In the genomic region with DNA sequence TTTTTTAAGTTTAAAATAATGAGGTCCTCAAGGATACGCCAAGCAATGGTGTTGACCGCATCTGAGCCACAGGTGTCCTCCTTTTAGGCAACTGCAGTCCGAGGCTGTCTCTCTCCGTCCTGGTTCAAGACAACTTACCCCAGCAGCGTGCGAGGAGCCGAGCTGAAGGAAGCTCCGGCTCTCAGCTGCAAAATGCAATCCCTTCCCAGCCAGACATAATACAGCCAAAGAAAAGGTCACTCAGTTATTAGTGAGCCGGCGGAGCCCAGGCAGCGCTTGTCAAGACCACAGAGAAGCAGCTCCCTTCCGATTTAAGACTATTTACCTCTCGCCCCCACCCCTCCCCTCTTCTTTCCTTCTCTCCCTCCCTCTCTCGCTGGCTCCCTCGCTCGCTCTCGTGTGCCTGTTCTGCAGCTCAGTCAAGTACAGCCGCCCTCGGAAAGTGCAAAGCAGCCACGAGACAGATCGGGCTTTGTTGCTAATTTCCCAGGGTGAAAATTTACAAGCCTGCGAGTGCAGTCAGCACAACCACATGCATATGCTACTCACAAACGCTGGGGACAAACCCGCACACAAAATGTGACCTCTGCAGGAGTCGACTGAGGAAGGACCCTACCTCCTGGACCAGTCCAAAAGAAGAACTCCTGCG, we compare ENCODE assay signal across 8 cellular contexts. TPM values are rescaled to one million over a fixed set of nuclear protein-coding genes. Genes with fewer than 3 reads are reported as not detected.
DNase-seq lines count a peak whose midpoint lies in the region; ATAC-seq and TF ChIP-seq lines count a peak whose summit lies in the region.

No MANE protein-coding gene starts in this region.

- H3K4me3 Mint-ChIP-seq in mesothelial cell of epicardium = peak overlapping the region; percentile 72
- H3K4me3 Mint-ChIP-seq in activated naive CD8-positive, alpha-beta T cell treated with anti-CD3 and anti-CD28 coated beads, Interleukin-2, amount 50 U/mL, for 24 hours = no peak overlapping the region
- no peak overlapping the region for H3K4me3 Mint-ChIP-seq in effector memory CD8-positive, alpha-beta T cell

- ATAC-seq in aorta (ENCODE audit: low FRiP score) = peak; percentile 69
- no peak for ATAC-seq in activated naive CD8-positive, alpha-beta T cell treated with anti-CD3 and anti-CD28 coated beads, Interleukin-2, amount 50 U/mL, for 24 hours
- ATAC-seq in effector memory CD8-positive, alpha-beta T cell (replicated peaks) = no peak

- WGBS in ectodermal cell, 2 experiments = 0% methylated on average over 26 of the region's 26 CpGs
- WGBS in aorta, 2 donors = 0 to 1% methylated on average over 26 of the region's 26 CpGs

- no peaks in the 10 kb centered on the region for H3K36me3 Mint-ChIP-seq in mesothelial cell of epicardium
- no peaks in the 10 kb centered on the region for H3K36me3 Mint-ChIP-seq in activated naive CD8-positive, alpha-beta T cell treated with anti-CD3 and anti-CD28 coated beads, Interleukin-2, amount 50 U/mL, for 24 hours (ENCODE audit: low read depth)
- no peaks in the 10 kb centered on the region for H3K36me3 Mint-ChIP-seq in effector memory CD8-positive, alpha-beta T cell (ENCODE audit: insufficient read depth)

- H3K27ac ChIP-seq in ectodermal cell (ENCODE audit: insufficient read depth, low read depth, low read length, poor library complexity, severe bottlenecking) = no peak overlapping the region
- H3K27ac ChIP-seq in aorta (ENCODE audit: low read depth in 1 of 2, low read length in 2 of 2) = peak overlapping the region in 1 of 2 donors; percentile 67

- peaks cover 46% of the 10 kb centered on the region for H3K4me1 Mint-ChIP-seq in mesothelial cell of epicardium
- no peaks in the 10 kb centered on the region for H3K4me1 Mint-ChIP-seq in activated naive CD8-positive, alpha-beta T cell treated with anti-CD3 and anti-CD28 coated beads, Interleukin-2, amount 50 U/mL, for 24 hours
- H3K4me1 Mint-ChIP-seq in effector memory CD8-positive, alpha-beta T cell (ENCODE audit: low read depth in 2 of 2) = no peaks in the 10 kb centered on the region

- H3K4me1 ChIP-seq in ectodermal cell (ENCODE audit: control insufficient read depth, insufficient read depth, low read length) = peaks cover 23% of the 10 kb centered on the region
- H3K4me1 ChIP-seq in aorta (ENCODE audit: control insufficient read depth in 1 of 2, insufficient read depth in 2 of 2, low read length in 2 of 2) = peaks cover 0 to 2% of the 10 kb centered on the region in 2 donors

- H3K27me3 Mint-ChIP-seq in mesothelial cell of epicardium (ENCODE audit: low read depth) = peaks cover 97% of the 10 kb centered on the region
- H3K27me3 Mint-ChIP-seq in activated naive CD8-positive, alpha-beta T cell treated with anti-CD3 and anti-CD28 coated beads, Interleukin-2, amount 50 U/mL, for 24 hours = peaks cover 55% of the 10 kb centered on the region
- H3K27me3 Mint-ChIP-seq in effector memory CD8-positive, alpha-beta T cell = peaks cover 12 to 23% of the 10 kb centered on the region in 2 donors

- TF ChIP-seq CTCF in HFF-Myc (IDR thresholded peaks at IDR 0.05; ENCODE audit: low read depth, low read length, missing control alignments) (no peak), mesothelial cell of epicardium (IDR thresholded peaks at IDR 0.05; ENCODE audit: unreplicated experiment) (no peak)

- no peak overlapping the region for H3K27ac Mint-ChIP-seq in mesothelial cell of epicardium
- H3K27ac Mint-ChIP-seq in activated naive CD8-positive, alpha-beta T cell treated with anti-CD3 and anti-CD28 coated beads, Interleukin-2, amount 50 U/mL, for 24 hours = no peak overlapping the region
- no peak overlapping the region for H3K27ac Mint-ChIP-seq in effector memory CD8-positive, alpha-beta T cell

- peaks cover 53% of the 10 kb centered on the region for H3K27me3 ChIP-seq in ectodermal cell (ENCODE audit: control insufficient read depth, insufficient read depth, low read length, poor library complexity, severe bottlenecking)
- H3K27me3 ChIP-seq in aorta (ENCODE audit: control insufficient read depth in 1 of 2, insufficient read depth in 2 of 2, low read length in 1 of 2) = no peaks in the 10 kb centered on the region

- DNase-seq in Daoy (ENCODE audit: low read depth) (peak; percentile 45), HFF-Myc (ENCODE audit: extremely low read depth, low read depth) (no peak), NCI-H510A treated with DMSO at 0.1 percent for 48 hours (lab: John Stamatoyannopoulos, UW) (peak; percentile 88), mesothelial cell of epicardium (ENCODE audit: low spot score in 2 of 2, unreplicated experiment in 2 of 2) (peak in 1 of 2 experiments; percentile 42), aorta (peak; percentile 57 to 77)
- no peak for DNase-seq in activated naive CD8-positive, alpha-beta T cell treated with anti-CD3 and anti-CD28 coated beads, Interleukin-2, amount 50 U/mL, for 24 hours
- DNase-seq in effector memory CD8-positive, alpha-beta T cell = no peak

- H3K4me3 ChIP-seq in HFF-Myc (replicated peaks; ENCODE audit: low read depth, low read length) (peak overlapping the region; percentile 16; the same call in 1 of the 2 replicates), ectodermal cell (ENCODE audit: insufficient read depth, low read depth, low read length) (peak overlapping the region; percentile 29), aorta (ENCODE audit: low read length in 2 of 2) (peak overlapping the region; percentile 80 to 90)

- no peaks in the 10 kb centered on the region for H3K9me3 ChIP-seq in ectodermal cell (ENCODE audit: control insufficient read depth, low read length)
- no peaks in the 10 kb centered on the region for H3K9me3 ChIP-seq in aorta (ENCODE audit: control insufficient read depth, low read length)

- intact Hi-C loops in aorta (cut with DNase I) = no loop called here

- no peaks in the 10 kb centered on the region for H3K36me3 ChIP-seq in ectodermal cell (ENCODE audit: control insufficient read depth, insufficient read depth, low read length)
- H3K36me3 ChIP-seq in aorta (ENCODE audit: control insufficient read depth in 1 of 2, insufficient read depth in 2 of 2, low read length in 1 of 2) = no peaks in the 10 kb centered on the region

- no peaks in the 10 kb centered on the region for H3K9me3 Mint-ChIP-seq in mesothelial cell of epicardium
- H3K9me3 Mint-ChIP-seq in activated naive CD8-positive, alpha-beta T cell treated with anti-CD3 and anti-CD28 coated beads, Interleukin-2, amount 50 U/mL, for 24 hours = peaks cover 8% of the 10 kb centered on the region
- H3K9me3 Mint-ChIP-seq in effector memory CD8-positive, alpha-beta T cell = peaks cover 8 to 10% of the 10 kb centered on the region in 2 donors

RNA-seq across cellular contexts. Expression of a gene that starts 0.4 kb away (rescaled TPM):
- total RNA-seq in Daoy (2014; rRNA removed; shearing (Covaris generic)) = 0.33 and 1.1 TPM in 2 replicates
- polyA plus RNA-seq in ectodermal cell (2013, experiment 1 of 4) = 16.6 TPM
- polyA plus RNA-seq in ectodermal cell (2013, experiment 2 of 4) = 27.8 TPM
- 22.7 TPM for polyA plus RNA-seq in ectodermal cell (2013, experiment 3 of 4)
- polyA plus RNA-seq in ectodermal cell (2013, experiment 4 of 4) = 28.5 TPM
- total RNA-seq in mesothelial cell of epicardium (0.53 to 0.69 TPM (median 0.61 TPM) in 3 replicates), aorta (10 to 100 TPM; 26.8 to 28.2 TPM)
- 10 to 100 TPM in 1 of 2 donors, 1 to 10 TPM in 1; 8.1 to 11.0 TPM for polyA plus RNA-seq in aorta

Comparison
In these comparisons a context has a peak if more than half of its experiments do, and no peak if none do; other contexts are left out.
1. DNase-seq: peak in Daoy (single experiment), NCI-H510A treated with DMSO at 0.1 percent for 48 hours (single experiment) and aorta (2 of 2); none in HFF-Myc (single experiment), activated naive CD8-positive, alpha-beta T cell treated with anti-CD3 and anti-CD28 coated beads, Interleukin-2, amount 50 U/mL, for 24 hours (single experiment) and effector memory CD8-positive, alpha-beta T cell (0 of 3).
2. H3K4me3 ChIP-seq: peak in every context shown above with its lines; median percentile 85 in aorta; 29 in ectodermal cell; 16 in HFF-Myc.
3. RNA of a gene that starts 0.4 kb away (total RNA-seq): 26.8 to 28.2 TPM in aorta; 0.33 to 1.1 TPM in Daoy and 0.53 to 0.69 TPM in mesothelial cell of epicardium; every median in the first group is over 10 times any median in the second.